ENCODE assay signal across 25 cellular contexts in genomic region chr13:38826182-38826813, GRCh38.
"Had no signal": no experiment of that assay in that cellular context is flagged by ENCODE, and none has a peak within 500 bp of the region (broad histone marks: within the 10 kb centered on the region; RNA-seq: fewer than 3 reads in every experiment).

No MANE protein-coding gene starts in this region.

- H3K4me3 ChIP-seq: hepatocyte, left lung, psoas muscle, right atrium auricular region, spleen, thoracic aorta, upper lobe of right lung had no signal

- H3K36me3 ChIP-seq: brain microvascular endothelial cell, left lung, right atrium auricular region, spleen, thoracic aorta, upper lobe of right lung, WERI-Rb-1 had no signal

- H2AFZ ChIP-seq: hepatocyte had no signal

- H3K9me3 ChIP-seq: left lung, psoas muscle, right atrium auricular region, spleen, thoracic aorta, upper lobe of right lung had no signal

- ATAC-seq: activated naive CD4-positive, alpha-beta T cell treated with anti-CD3 and anti-CD28 coated beads, Interleukin-2, amount 50 U/mL, for 72 hours; esophagus mucosa; left lung; psoas muscle; upper lobe of right lung had no signal

- H3K4me3 Mint-ChIP-seq: immature natural killer cell, nephron progenitor cell had no signal

- H3K27me3 ChIP-seq: brain microvascular endothelial cell, hepatocyte, left lung, right atrium auricular region, spleen, upper lobe of right lung had no signal

- H3K27ac Mint-ChIP-seq: activated naive CD4-positive, alpha-beta T cell treated with anti-CD3 and anti-CD28 coated beads, Interleukin-2, amount 50 U/mL, for 72 hours; immature natural killer cell; nephron progenitor cell had no signal

- DNase-seq: activated CD4-positive, CD25-positive, alpha-beta regulatory T cell treated with anti-CD3 and anti-CD28 coated beads, Interleukin-2, amount 50 U/mL, for 72 hours; activated gamma-delta T cell treated with Interleukin-2 at 50 U/mL for 16 hours; activated T-cell treated with anti-CD3 and anti-CD28 coated beads, Interleukin-2, amount 50 U/mL, for 1 hour; aorta; brain microvascular endothelial cell; central memory CD4-positive, alpha-beta T cell; dermis blood vessel endothelial cell; effector CD8-positive, alpha-beta T cell; foreskin melanocyte; glutamatergic neuron; immature natural killer cell; kidney glomerular epithelial cell; left lung; nephron progenitor cell; psoas muscle; spleen; stimulated activated CD4-positive, alpha-beta T cell treated with anti-CD3 and anti-CD28 coated beads, Interleukin-4, amount 100 ng/mL, for 1 hour; stimulated activated naive CD4-positive, alpha-beta T cell treated with Interleukin-2 at 50 U/mL for 16 hours; upper lobe of right lung; WERI-Rb-1 had no signal

- H3K36me3 Mint-ChIP-seq: activated naive CD4-positive, alpha-beta T cell treated with anti-CD3 and anti-CD28 coated beads, Interleukin-2, amount 50 U/mL, for 72 hours; immature natural killer cell had no signal

- H3K4me1 Mint-ChIP-seq: immature natural killer cell, nephron progenitor cell had no signal

- H3K4me1 ChIP-seq: left lung, psoas muscle, right atrium auricular region, spleen, upper lobe of right lung had no signal

- H3K9me3 Mint-ChIP-seq: activated naive CD4-positive, alpha-beta T cell treated with anti-CD3 and anti-CD28 coated beads, Interleukin-2, amount 50 U/mL, for 72 hours; nephron progenitor cell had no signal

- H3K27ac ChIP-seq: brain microvascular endothelial cell, hepatocyte, left lung, psoas muscle, right atrium auricular region, spleen, thoracic aorta, upper lobe of right lung, WERI-Rb-1 had no signal
